In the genomic region with DNA sequence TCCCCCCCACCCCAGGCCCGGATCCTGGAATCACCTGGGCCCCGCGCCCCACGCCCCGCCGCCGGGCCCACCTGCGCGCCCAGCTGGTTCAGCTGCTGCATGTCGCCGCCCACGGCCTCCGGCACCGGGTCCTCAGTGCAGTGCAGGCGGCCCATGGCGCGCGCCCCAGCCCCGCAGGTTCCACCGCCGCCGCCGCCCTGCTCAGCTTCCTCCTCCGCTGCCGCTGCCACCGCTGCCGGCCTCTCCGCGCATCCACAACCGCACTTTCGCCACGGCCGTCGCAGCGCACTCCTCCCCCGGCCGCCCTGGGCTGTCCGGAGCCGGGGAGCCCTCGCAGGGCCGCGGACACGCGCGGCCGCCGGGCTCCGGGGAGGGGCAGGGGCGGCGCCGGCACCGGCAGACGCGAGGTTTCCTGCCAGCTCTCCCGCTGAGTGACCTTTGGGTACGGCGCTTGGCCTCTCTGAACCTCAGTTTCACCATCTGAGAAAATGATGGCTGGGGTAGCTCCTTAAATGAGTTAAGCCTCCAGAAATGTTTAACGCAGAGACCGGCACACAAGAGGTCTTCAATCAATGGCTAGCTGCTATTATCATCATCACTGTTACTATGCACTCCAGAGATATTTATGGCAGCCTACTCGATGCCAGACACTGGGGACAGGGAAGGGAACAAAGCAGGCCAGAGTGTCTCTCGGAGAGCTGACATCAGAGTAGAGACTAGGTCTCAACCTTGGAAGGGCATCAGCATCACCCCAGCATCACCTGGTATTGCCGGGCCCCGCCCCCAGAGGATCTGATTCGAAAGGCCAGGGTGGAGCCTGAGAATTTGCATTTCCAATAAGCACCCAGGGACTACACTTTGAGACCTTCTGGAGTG, we compare ENCODE assay signal across 8 cellular contexts. TPM values are rescaled to one million over a fixed set of nuclear protein-coding genes. Genes with fewer than 3 reads are reported as not detected.
A peak's percentile ranks its signal among the peaks of the same experiment; 100 is the strongest.
DNase-seq lines count a peak whose midpoint lies in the region; ATAC-seq and TF ChIP-seq lines count a peak whose summit lies in the region.

Gene COMMD7 (minus strand): TSS at position 231 of the 876 bp plus-strand sequence. CDS start 76 bp downstream, at position 155.

- H3K4me1 ChIP-seq in neural progenitor cell = peaks cover 19% of the 10 kb centered on the region

- H3K9ac ChIP-seq in neural progenitor cell = peak within 1 kb of the TSS; percentile 40

- no peaks in the 10 kb centered on the region for H4K20me1 ChIP-seq in neural progenitor cell (ENCODE audit: low read depth)

- H3K4me3 ChIP-seq in fibroblast of villous mesenchyme (ENCODE audit: low read depth, low read length) (peak within 1 kb of the TSS; percentile 82), neural progenitor cell (peak within 1 kb of the TSS; percentile 66)

- no peaks in the 10 kb centered on the region for H3K36me3 ChIP-seq in neural progenitor cell

- H3K27ac Mint-ChIP-seq in neural progenitor cell = peak within 1 kb of the TSS; percentile 96

- H3K4me2 ChIP-seq in neural progenitor cell = peak within 1 kb of the TSS; percentile 75

- H3K27me3 ChIP-seq in neural progenitor cell = no peaks in the 10 kb centered on the region

- TF ChIP-seq CTCF in fibroblast of villous mesenchyme (IDR thresholded peaks at IDR 0.05; ENCODE audit: insufficient read depth, low read depth, low read length) (no peak), neural progenitor cell (IDR thresholded peaks at IDR 0.05) (no peak)

- H3K27me3 Mint-ChIP-seq in neural progenitor cell (ENCODE audit: insufficient read depth, low read depth) = peaks cover 12% of the 10 kb centered on the region

- peak; percentile 34 for DNase-seq in NCI-H2171 treated with DMSO at 0.1 percent for 48 hours (lab: John Stamatoyannopoulos, UW)
- DNase-seq in NCI-H2171 (lab: John Stamatoyannopoulos, UW) = no peak
- DNase-seq in RKO (ENCODE audit: low spot score) = peak; percentile 71
- peak; percentile 60 for DNase-seq in activated effector memory CD4-positive, alpha-beta T cell treated with Interleukin-2 at 50 U/mL for 16 hours
- peak; percentile 51 for DNase-seq in fibroblast of villous mesenchyme (ENCODE audit: low read depth)
- DNase-seq in neural progenitor cell (ENCODE audit: low spot score) = peak; percentile 75
- peak; percentile 31 for DNase-seq in superior temporal gyrus (ENCODE audit: extremely low spot score)

- no peaks in the 10 kb centered on the region for H3K36me3 Mint-ChIP-seq in neural progenitor cell

- ATAC-seq in HG03442 (IDR thresholded peaks at IDR 0.05; ENCODE audit: unreplicated experiment) = peak; percentile 49

- H3K9me3 Mint-ChIP-seq in neural progenitor cell = no peaks in the 10 kb centered on the region

- H3K4me1 Mint-ChIP-seq in neural progenitor cell = peaks cover 18% of the 10 kb centered on the region

- H3K4me3 Mint-ChIP-seq in neural progenitor cell = peak within 1 kb of the TSS; percentile 97

- H3K79me2 ChIP-seq in neural progenitor cell (ENCODE audit: low read depth) = peaks cover 45% of the 10 kb centered on the region

- no peak within 1 kb of the TSS for H3K27ac ChIP-seq in neural progenitor cell

- no peaks in the 10 kb centered on the region for H3K9me3 ChIP-seq in neural progenitor cell (ENCODE audit: low read depth)

- H2AFZ ChIP-seq in neural progenitor cell (replicated peaks) = peak within 1 kb of the TSS; percentile 47

- H3F3A ChIP-seq in neural progenitor cell (ENCODE audit: low read depth) = peaks cover 22% of the 10 kb centered on the region

RNA-seq across cellular contexts. Expression of gene COMMD7, which starts in this region (rescaled TPM):
- total RNA-seq in fibroblast of villous mesenchyme (45.8 and 56.7 TPM in 2 replicates), neural progenitor cell (ENCODE audit: low replicate concordance) (39.4 and 44.4 TPM in 2 replicates)
